ENCODE assay signal across 21 cellular contexts in genomic region chr2:218839893-218840292, GRCh38. TPM values are rescaled to one million over a fixed set of nuclear protein-coding genes. Genes with fewer than 3 reads are reported as not detected.
DNase-seq lines count a peak whose midpoint lies in the region; ATAC-seq and TF ChIP-seq lines count a peak whose summit lies in the region.
"Had no signal": no experiment of that assay in that cellular context is flagged by ENCODE, and none has a peak within 500 bp of the region (broad histone marks: within the 10 kb centered on the region; RNA-seq: fewer than 3 reads in every experiment).

No MANE protein-coding gene starts in this region.

- CTCF ChIA-PET in T-cell (lab: Charles Lee), result no interaction called here

- POLR2A ChIA-PET in T-cell (lab: Charles Lee), result no interaction called here

- no peak overlapping the region for H3K27ac ChIP-seq in substantia nigra (ENCODE audit: low read depth, low read length, poor library complexity, severe bottlenecking)
- H3K27ac ChIP-seq: BLaER1, SK-N-MC had no signal

- H3K4me3 Mint-ChIP-seq in CD14-positive monocyte (no peak overlapping the region), T-cell (no peak overlapping the region)
- H3K4me3 Mint-ChIP-seq in activated CD4-positive, alpha-beta T cell treated with anti-CD3 and anti-CD28 coated beads, Interleukin-2, amount 10 ng/mL, durations not matched to agents 24 days and 14 days, result no peak overlapping the region
- H3K4me3 Mint-ChIP-seq: CD4-positive, alpha-beta T cell; GM23338 had no signal

- H3K36me3 Mint-ChIP-seq in CD14-positive monocyte (peaks cover 1 to 4% of the 10 kb centered on the region in 2 donors), T-cell (no peaks in the 10 kb centered on the region)
- no peaks in the 10 kb centered on the region for H3K36me3 Mint-ChIP-seq in activated CD4-positive, alpha-beta T cell treated with anti-CD3 and anti-CD28 coated beads, Interleukin-2, amount 10 ng/mL, durations not matched to agents 24 days and 14 days (ENCODE audit: low read depth)

- ATAC-seq in T-cell (replicated peaks in 1 of 4), result no peak
- ATAC-seq: GM23338 had no signal

- TF ChIP-seq CTCF in CD14-positive monocyte (IDR thresholded peaks at IDR 0.05) (no peak), cardiac fibroblast (IDR thresholded peaks at IDR 0.05; ENCODE audit: low read depth, low read length) (no peak)

- H3K27me3 Mint-ChIP-seq in CD14-positive monocyte (ENCODE audit: low read depth in 3 of 3), result peaks cover 4 to 14% (median 12%) of the 10 kb centered on the region in 3 donors
- peaks cover 28% of the 10 kb centered on the region for H3K27me3 Mint-ChIP-seq in activated CD4-positive, alpha-beta T cell treated with anti-CD3 and anti-CD28 coated beads, Interleukin-2, amount 10 ng/mL, durations not matched to agents 24 days and 14 days
- H3K27me3 Mint-ChIP-seq in T-cell, result peaks cover 35 to 55% of the 10 kb centered on the region in 2 donors

- intact Hi-C loops in CD14-positive monocyte (cut with micrococcal nuclease), result loop anchor here in 1 of 2 donors (5.0 kb wide), 1 partner anchor 108 kb away; no protein-coding TSS in a partner anchor
- intact Hi-C loops in activated CD4-positive, alpha-beta T cell treated with anti-CD3 and anti-CD28 coated beads, Interleukin-2, amount 10 ng/mL, durations not matched to agents 24 days and 14 days (cut with micrococcal nuclease), result no loop called here

- DNase-seq in CD14-positive monocyte (ENCODE audit: low spot score), result no peak
- peak; percentile 14 for DNase-seq in HCEC 1CT
- peak; percentile 12 to 16 for DNase-seq in cardiac fibroblast (ENCODE audit: low read depth in 2 of 2)
- peak; percentile 35 for DNase-seq in iris pigment epithelial cell (ENCODE audit: low read depth)
- DNase-seq in substantia nigra (lab: John Stamatoyannopoulos, UW), result no peak
- no peak for DNase-seq in activated CD4-positive, alpha-beta T cell treated with anti-CD3 and anti-CD28 coated beads, Interleukin-2, amount 10 ng/mL, durations not matched to agents 24 days and 14 days
- no peak for DNase-seq in T-cell
- DNase-seq in OCI-M2 (lab: John Stamatoyannopoulos, UW; ENCODE audit: unreplicated experiment), result no peak
- DNase-seq: CD4-positive, alpha-beta T cell; Karpas-422; NCI-H1694 treated with DMSO at 0.1 percent for 48 hours; NCI-H2081 treated with DMSO at 0.1 percent for 48 hours; NCI-H2171; NCI-H510A; NCI-H69; SIG-M5 had no signal

- H3K4me1 Mint-ChIP-seq in CD14-positive monocyte (peaks cover 27% of the 10 kb centered on the region), T-cell (no peaks in the 10 kb centered on the region)
- H3K4me1 Mint-ChIP-seq in activated CD4-positive, alpha-beta T cell treated with anti-CD3 and anti-CD28 coated beads, Interleukin-2, amount 10 ng/mL, durations not matched to agents 24 days and 14 days, result no peaks in the 10 kb centered on the region
- H3K4me1 Mint-ChIP-seq: GM23338 had no signal

- H3K4me3 ChIP-seq in cardiac fibroblast (replicated peaks in 1 of 2; ENCODE audit: low read depth in 2 of 2, low read length in 2 of 2), result no peak overlapping the region
- H3K4me3 ChIP-seq: BLaER1, GM23338, HAP-1, SK-N-MC had no signal

- H3K27ac Mint-ChIP-seq in CD14-positive monocyte (peak overlapping the region in 6 of 7 donors; percentile 71 to 98 (median 91)), T-cell (no peak overlapping the region)
- no peak overlapping the region for H3K27ac Mint-ChIP-seq in activated CD4-positive, alpha-beta T cell treated with anti-CD3 and anti-CD28 coated beads, Interleukin-2, amount 10 ng/mL, durations not matched to agents 24 days and 14 days
- H3K27ac Mint-ChIP-seq: CD4-positive, alpha-beta T cell; GM23338 had no signal

- H3K9me3 Mint-ChIP-seq in CD14-positive monocyte (peaks cover 3 to 29% (median 23%) of the 10 kb centered on the region in 7 donors), T-cell (peaks cover 3 to 17% (median 10%) of the 10 kb centered on the region in 3 donors)
- H3K9me3 Mint-ChIP-seq in activated CD4-positive, alpha-beta T cell treated with anti-CD3 and anti-CD28 coated beads, Interleukin-2, amount 10 ng/mL, durations not matched to agents 24 days and 14 days, result no peaks in the 10 kb centered on the region

RNA-seq across cellular contexts. Expression of gene PRKAG3, which starts 8.3 kb away (rescaled TPM):
- polyA plus RNA-seq in CD14-positive monocyte, result not detected
- not detected in 2 replicates for total RNA-seq in activated CD4-positive, alpha-beta T cell treated with anti-CD3 and anti-CD28 coated beads, Interleukin-2, amount 10 ng/mL, durations not matched to agents 24 days and 14 days
- total RNA-seq in T-cell, result not detected
- total RNA-seq: CD4-positive, alpha-beta T cell; GM23338 had no signal
- polyA plus RNA-seq: AG04450, GM23338 had no signal

RNA-seq across cellular contexts. Expression of gene WNT6, which starts 19.7 kb away (rescaled TPM):
- under 1 TPM; 0.27 to 0.37 TPM for polyA plus RNA-seq in CD14-positive monocyte
- not detected in 2 replicates for total RNA-seq in activated CD4-positive, alpha-beta T cell treated with anti-CD3 and anti-CD28 coated beads, Interleukin-2, amount 10 ng/mL, durations not matched to agents 24 days and 14 days
- under 1 TPM in 2 of 5 donors, not detected in 3; 0.13 to 0.20 TPM for total RNA-seq in T-cell
- total RNA-seq: CD4-positive, alpha-beta T cell; GM23338 had no signal
- polyA plus RNA-seq: AG04450, GM23338 had no signal

RNA-seq across cellular contexts. Expression of gene WNT10A, which starts 40.8 kb away (rescaled TPM):
- polyA plus RNA-seq in CD14-positive monocyte, result not detected
- 0.12 and 0.28 TPM in 2 replicates for total RNA-seq in activated CD4-positive, alpha-beta T cell treated with anti-CD3 and anti-CD28 coated beads, Interleukin-2, amount 10 ng/mL, durations not matched to agents 24 days and 14 days
- 10 to 100 TPM in 1 of 5 donors, 1 to 10 TPM in 4; 3.1 to 10.7 (median 6.1) TPM for total RNA-seq in T-cell
- total RNA-seq: GM23338 had no signal
- polyA plus RNA-seq: AG04450, GM23338 had no signal

RNA-seq across cellular contexts. Expression of gene CYP27A1, which starts 57.9 kb away (rescaled TPM):
- 100 to 1,000 TPM; 214 to 218 TPM for polyA plus RNA-seq in CD14-positive monocyte
- total RNA-seq in activated CD4-positive, alpha-beta T cell treated with anti-CD3 and anti-CD28 coated beads, Interleukin-2, amount 10 ng/mL, durations not matched to agents 24 days and 14 days, result 0.09 TPM in 1 of 2 replicates, not detected in the other
- under 1 TPM in 4 of 5 donors, not detected in 1; 0.50 to 0.89 (median 0.58) TPM for total RNA-seq in T-cell

Comparison
In these comparisons a context has a peak if more than half of its experiments do, and no peak if none do; other contexts are left out.
1. DNase-seq: peak in HCEC 1CT (single experiment), cardiac fibroblast (2 of 2) and iris pigment epithelial cell (single experiment); none in CD14-positive monocyte (single experiment), substantia nigra (0 of 49), activated CD4-positive, alpha-beta T cell treated with anti-CD3 and anti-CD28 coated beads, Interleukin-2, amount 10 ng/mL, durations not matched to agents 24 days and 14 days (single experiment), T-cell (0 of 34) and OCI-M2 (single experiment).
2. H3K27ac Mint-ChIP-seq: peak in CD14-positive monocyte (6 of 7); none in activated CD4-positive, alpha-beta T cell treated with anti-CD3 and anti-CD28 coated beads, Interleukin-2, amount 10 ng/mL, durations not matched to agents 24 days and 14 days (single experiment) and T-cell (0 of 2).